8 cellular contexts compared by ENCODE assay signal in genomic region chr21:41678944-41679343, GRCh38.
DNase-seq lines count a peak whose midpoint lies in the region; ATAC-seq and TF ChIP-seq lines count a peak whose summit lies in the region.

No MANE protein-coding gene starts in this region.

- H3K36me3 ChIP-seq in esophagus squamous epithelium: no peaks in the 10 kb centered on the region
- no peaks in the 10 kb centered on the region for H3K36me3 ChIP-seq in mucosa of descending colon (ENCODE audit: low read depth)

- intact Hi-C loops in esophagus squamous epithelium (cut with DNase I) (no loop called here), mucosa of descending colon (cut with DNase I, micrococcal nuclease) (no loop called here)

- DNase-seq in COR-L47 (lab: John Stamatoyannopoulos, UW): peak; percentile 52
- peak; percentile 99 for DNase-seq in LoVo (ENCODE audit: low spot score)
- DNase-seq in SK-N-DZ (ENCODE audit: low spot score): peak; percentile 41
- peak; percentile 42 for DNase-seq in esophagus squamous epithelium (lab: John Stamatoyannopoulos, UW)
- DNase-seq in mucosa of descending colon: peak; percentile 92 to 98 (median 95)
- no peak for DNase-seq in effector CD8-positive, alpha-beta T cell (lab: John Stamatoyannopoulos, UW)
- no peak for DNase-seq in activated gamma-delta T cell (lab: John Stamatoyannopoulos, UW)

- TF ChIP-seq CTCF in esophagus squamous epithelium (IDR thresholded peaks at IDR 0.05) (no peak), mucosa of descending colon (IDR thresholded peaks at IDR 0.05) (peak; percentile 17)

- ATAC-seq in mucosa of descending colon: peak; percentile 94
- no peak for ATAC-seq in HG02678 (IDR thresholded peaks at IDR 0.05; ENCODE audit: unreplicated experiment)

- H3K4me1 ChIP-seq in esophagus squamous epithelium (peaks cover 36 to 72% (median 39%) of the 10 kb centered on the region in 3 donors), mucosa of descending colon (ENCODE audit: low read depth) (peaks cover 22% of the 10 kb centered on the region)

- H3K27me3 ChIP-seq in esophagus squamous epithelium: peaks cover 0 to 19% (median 0%) of the 10 kb centered on the region in 4 donors

- WGBS in esophagus squamous epithelium, 2 donors: 10% methylated on average over 10 of the region's 12 CpGs; no CpG with 5 or more reads in 1 of the 2 donors

- H3K9me3 ChIP-seq in esophagus squamous epithelium (no peaks in the 10 kb centered on the region), mucosa of descending colon (no peaks in the 10 kb centered on the region)

- H3K4me3 ChIP-seq in esophagus squamous epithelium (peak overlapping the region in 3 of 4 donors; percentile 28 to 43 (median 30)), mucosa of descending colon (no peak overlapping the region)

- peak overlapping the region; percentile 94 to 97 (median 94) for H3K27ac ChIP-seq in esophagus squamous epithelium

- no peak for TF ChIP-seq POLR2A in esophagus squamous epithelium (IDR thresholded peaks at IDR 0.05)

Comparison
In these comparisons a context has a peak if more than half of its experiments do, and no peak if none do; other contexts are left out.
1. DNase-seq: peak in COR-L47 (single experiment), LoVo (single experiment), SK-N-DZ (single experiment), esophagus squamous epithelium (single experiment) and mucosa of descending colon (3 of 3); none in effector CD8-positive, alpha-beta T cell (single experiment) and activated gamma-delta T cell (single experiment).